In the genomic region with DNA sequence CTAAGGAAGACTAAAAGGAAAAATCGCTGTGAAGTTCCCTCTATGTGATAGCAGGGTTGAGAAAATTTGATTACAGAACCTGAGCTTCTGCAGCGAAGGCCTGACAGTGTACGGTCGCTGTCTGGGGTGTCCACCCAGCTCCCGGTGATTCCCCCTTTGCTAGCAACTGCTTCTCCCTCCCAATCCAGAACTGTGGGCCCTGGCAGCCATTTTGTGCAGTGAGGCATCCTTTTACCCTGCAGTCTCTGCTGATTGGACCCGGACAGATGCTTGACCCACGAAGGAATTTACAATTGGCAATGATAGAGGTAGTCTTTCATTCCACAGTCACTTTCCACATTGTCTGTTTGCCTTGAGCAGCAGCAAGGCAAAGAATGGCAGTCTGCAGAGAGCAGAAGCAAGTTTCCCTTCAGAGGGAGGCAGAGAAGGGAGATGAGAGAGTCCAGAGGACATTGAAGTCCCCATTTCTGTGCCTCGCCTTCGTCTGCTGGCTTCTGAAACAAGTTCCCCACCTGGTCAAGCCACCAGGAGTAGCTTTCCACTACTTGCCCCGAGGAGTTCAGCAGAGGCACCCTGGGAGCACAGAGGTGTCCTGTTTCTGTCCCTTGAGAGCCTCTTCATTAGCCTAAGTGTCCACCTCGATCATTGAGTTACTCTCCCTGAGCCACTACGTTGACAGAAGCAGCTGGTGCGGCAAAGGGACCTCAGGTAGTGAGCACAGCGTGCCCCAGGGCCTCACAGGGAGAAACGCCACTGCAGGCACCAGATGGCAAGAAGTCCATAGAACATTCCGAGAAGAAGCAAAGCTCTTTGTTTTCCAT, we compare ENCODE assay signal across 12 cellular contexts.
"Had no signal": no experiment of that assay in that cellular context is flagged by ENCODE, and none has a peak within 500 bp of the region (broad histone marks: within the 10 kb centered on the region; RNA-seq: fewer than 3 reads in every experiment).

No MANE protein-coding gene starts in this region.

- DNase-seq: activated CD4-positive, alpha-beta T cell treated with anti-CD3 and anti-CD28 coated beads for 48 hours; activated naive CD4-positive, alpha-beta T cell treated with anti-CD3 and anti-CD28 coated beads for 36 hours; foreskin melanocyte; heart right ventricle; lower lobe of right lung; naive B cell; pancreas; retina; stimulated activated CD4-positive, alpha-beta T cell treated with anti-CD3 and anti-CD28 coated beads, Interleukin-15, amount 100 ng/mL, for 24 hours; stomach; T1000 had no signal

- H3K4me1 ChIP-seq: esophagus muscularis mucosa, lower lobe of right lung, pancreas, stomach had no signal

- H3K27me3 ChIP-seq: esophagus muscularis mucosa, heart right ventricle, pancreas, stomach had no signal

- H3K27ac Mint-ChIP-seq: activated naive CD4-positive, alpha-beta T cell treated with anti-CD3 and anti-CD28 coated beads for 36 hours had no signal

- H3K27me3 Mint-ChIP-seq: naive B cell had no signal

- ATAC-seq: heart right ventricle, lower lobe of right lung, pancreas had no signal

- H3K4me3 Mint-ChIP-seq: activated naive CD4-positive, alpha-beta T cell treated with anti-CD3 and anti-CD28 coated beads for 36 hours; naive B cell had no signal

- H3K27ac ChIP-seq: esophagus muscularis mucosa, heart right ventricle, lower lobe of right lung, pancreas, stomach had no signal

- H3K4me3 ChIP-seq: esophagus muscularis mucosa, heart right ventricle, lower lobe of right lung, pancreas, stomach had no signal

- H3K9me3 ChIP-seq: pancreas had no signal

- H3K36me3 ChIP-seq: esophagus muscularis mucosa, heart right ventricle, lower lobe of right lung, pancreas had no signal
